ENCODE assay signal across 19 cellular contexts in genomic region chr3:129218742-129219141, GRCh38. TPM values are rescaled to one million over a fixed set of nuclear protein-coding genes. Genes with fewer than 3 reads are reported as not detected.
DNase-seq lines count a peak whose midpoint lies in the region; ATAC-seq and TF ChIP-seq lines count a peak whose summit lies in the region.
"Had no signal": no experiment of that assay in that cellular context is flagged by ENCODE, and none has a peak within 500 bp of the region (broad histone marks: within the 10 kb centered on the region; RNA-seq: fewer than 3 reads in every experiment).

No MANE protein-coding gene starts in this region.

- no peak overlapping the region for H3K27ac Mint-ChIP-seq in GM23338
- peak overlapping the region; percentile 8 for H3K27ac Mint-ChIP-seq in dendritic cell treated with granulocyte-macrophage colony-stimulating factor and Interleukin-4, amounts not matched to agents 40 ng/mL and 50 ng/mL, for 4 days
- H3K27ac Mint-ChIP-seq: B cell; CD4-positive, alpha-beta T cell; H9 had no signal

- ATAC-seq in GM23338 (no peak), Panc1 (no peak)
- ATAC-seq: GM12878, HCT116 had no signal

- H4K20me1 ChIP-seq in GM23338 (replicated peaks; ENCODE audit: insufficient read depth): no peaks in the 10 kb centered on the region
- H4K20me1 ChIP-seq: BLaER1 had no signal

- BruUV-seq in Panc1 (replicated peaks; lab: Mats Ljungman, UMichigan): no TSS peak

- no peaks in the 10 kb centered on the region for H3F3A ChIP-seq in GM23338 (replicated peaks; ENCODE audit: low read depth)

- in situ Hi-C loops in Panc1 (cut with HindIII; ENCODE audit: low pct_unique_long_range_greater_than_20kb, low sequenced_read_pairs): no loop called here

- intact Hi-C loops in Panc1 (cut with micrococcal nuclease; ENCODE audit: unreplicated experiment): no loop called here
- intact Hi-C loops in dendritic cell treated with granulocyte-macrophage colony-stimulating factor and Interleukin-4, amounts not matched to agents 40 ng/mL and 50 ng/mL, for 4 days (cut with micrococcal nuclease): no loop called here

- POLR2A ChIA-PET in Panc1 (lab: Charles Lee): interaction anchor here (0.7 kb wide), 1 partner anchor 12 kb away, joined by 10 read pairs; no protein-coding TSS in a partner anchor
- POLR2A ChIA-PET in HEK293T (lab: Yijun Ruan, JAX): interaction anchor here (1.2 kb wide), 1 partner anchor 35 kb away, joined by 3 read pairs; the partner anchor contains the start of gene CNBP

- H3K27me3 Mint-ChIP-seq in GM23338 (ENCODE audit: insufficient read depth, low read depth, poor library complexity): peaks cover 8% of the 10 kb centered on the region
- no peaks in the 10 kb centered on the region for H3K27me3 Mint-ChIP-seq in dendritic cell treated with granulocyte-macrophage colony-stimulating factor and Interleukin-4, amounts not matched to agents 40 ng/mL and 50 ng/mL, for 4 days
- H3K27me3 Mint-ChIP-seq: B cell; CD4-positive, alpha-beta T cell had no signal

- no peaks in the 10 kb centered on the region for H3K36me3 Mint-ChIP-seq in GM23338 (ENCODE audit: low read depth)
- H3K36me3 Mint-ChIP-seq in dendritic cell treated with granulocyte-macrophage colony-stimulating factor and Interleukin-4, amounts not matched to agents 40 ng/mL and 50 ng/mL, for 4 days (ENCODE audit: low read depth): no peaks in the 10 kb centered on the region
- H3K36me3 Mint-ChIP-seq: CD14-positive monocyte; CD8-positive, alpha-beta memory T cell had no signal

- H3K27ac ChIP-seq in GM23338 (ENCODE audit: low read depth) (no peak overlapping the region), Panc1 (ENCODE audit: low read length) (peak overlapping the region; percentile 51; the same call in 1 of the 2 replicates)
- H3K27ac ChIP-seq: BLaER1, GM23248 had no signal

- no peak overlapping the region for H3K4me2 ChIP-seq in GM23338
- H3K4me2 ChIP-seq: BLaER1 had no signal

- H3K9me3 ChIP-seq in Panc1 (ENCODE audit: control insufficient read depth, insufficient read depth, low read depth, low read length): no peaks in the 10 kb centered on the region
- H3K9me3 ChIP-seq: BLaER1 had no signal

- H2AFZ ChIP-seq in GM23338: peak overlapping the region; percentile 38; the same call in 1 of the 2 replicates
- H2AFZ ChIP-seq: GM23248 had no signal

- H3K27me3 ChIP-seq in GM23338 (ENCODE audit: insufficient read depth) (no peaks in the 10 kb centered on the region), Panc1 (ENCODE audit: control insufficient read depth, insufficient read depth, low read length) (no peaks in the 10 kb centered on the region)
- H3K27me3 ChIP-seq: BLaER1 had no signal

- H3K36me3 ChIP-seq in GM23338 (ENCODE audit: insufficient read depth): no peaks in the 10 kb centered on the region
- H3K36me3 ChIP-seq in Panc1 (ENCODE audit: control insufficient read depth, insufficient read depth, low read length): no peaks in the 10 kb centered on the region
- H3K36me3 ChIP-seq: BLaER1 had no signal

- no peaks in the 10 kb centered on the region for H3K4me1 Mint-ChIP-seq in GM23338
- peaks cover 12% of the 10 kb centered on the region for H3K4me1 Mint-ChIP-seq in dendritic cell treated with granulocyte-macrophage colony-stimulating factor and Interleukin-4, amounts not matched to agents 40 ng/mL and 50 ng/mL, for 4 days (ENCODE audit: low read depth)
- H3K4me1 Mint-ChIP-seq: B cell; CD8-positive, alpha-beta memory T cell; H9 had no signal

- H3K9me2 ChIP-seq in GM23338 (ENCODE audit: insufficient read depth): no peaks in the 10 kb centered on the region

- TF ChIP-seq CTCF in GM23338 (conservative IDR thresholded peaks at IDR 0.05; ENCODE audit: low read depth in 2 of 2) (no peak), Panc1 (IDR thresholded peaks at IDR 0.05) (no peak)

- DNase-seq in GM23338 (ENCODE audit: low spot score) (no peak), Panc1 (ENCODE audit: low read depth, low spot score) (no peak), NK-92 (lab: John Stamatoyannopoulos, UW; ENCODE audit: unreplicated experiment) (no peak), NCI-H1092 treated with DMSO at 0.1 percent for 48 hours (lab: John Stamatoyannopoulos, UW) (no peak), HEK293T (ENCODE audit: extremely low spot score) (no peak)
- DNase-seq: CD4-positive, alpha-beta T cell; CD8-positive, alpha-beta memory T cell; DMS 273 treated with DMSO at 0.1 percent for 48 hours; DMS79; EL; GDM1; GM23248; H9 had no signal

- H3K4me1 ChIP-seq in GM23338 (ENCODE audit: insufficient read depth) (no peaks in the 10 kb centered on the region), Panc1 (ENCODE audit: control insufficient read depth, insufficient read depth, low read length) (peaks cover 12% of the 10 kb centered on the region)
- H3K4me1 ChIP-seq: BLaER1 had no signal

- no peaks in the 10 kb centered on the region for H3K9me3 Mint-ChIP-seq in GM23338
- no peaks in the 10 kb centered on the region for H3K9me3 Mint-ChIP-seq in dendritic cell treated with granulocyte-macrophage colony-stimulating factor and Interleukin-4, amounts not matched to agents 40 ng/mL and 50 ng/mL, for 4 days
- H3K9me3 Mint-ChIP-seq: CD4-positive, alpha-beta T cell; CD8-positive, alpha-beta memory T cell; H9 had no signal

- CTCF ChIA-PET in Panc1 (lab: Charles Lee): no interaction called here
- CTCF ChIA-PET in HEK293T (lab: Yijun Ruan, JAX): interaction anchor here (1.0 kb wide), 1 partner anchor 10 kb away, joined by 3 read pairs; no protein-coding TSS in a partner anchor

- no peaks in the 10 kb centered on the region for H3K79me2 ChIP-seq in GM23338 (replicated peaks; ENCODE audit: insufficient read depth)

- no peak overlapping the region for H3K4me3 Mint-ChIP-seq in GM23338
- H3K4me3 Mint-ChIP-seq in dendritic cell treated with granulocyte-macrophage colony-stimulating factor and Interleukin-4, amounts not matched to agents 40 ng/mL and 50 ng/mL, for 4 days: no peak overlapping the region
- H3K4me3 Mint-ChIP-seq: B cell; CD14-positive monocyte; CD4-positive, alpha-beta T cell; CD8-positive, alpha-beta memory T cell; H9 had no signal

- H3K4me3 ChIP-seq in GM23338 (no peak overlapping the region), Panc1 (ENCODE audit: low read depth in 2 of 2, low read length in 2 of 2) (no peak overlapping the region)
- H3K4me3 ChIP-seq: BLaER1, GM12878, GM23248 had no signal

TF ChIP-seq in GM23338, 12 proteins besides CTCF, POLR2A, EP300 and RAD21 (continues in another document):
- TF ChIP-seq JUNB (IDR thresholded peaks at IDR 0.05; ENCODE audit: unreplicated experiment) (no peak), ZNF114 (CRISPR knock-in tag; IDR thresholded peaks at IDR 0.05) (no peak), ZNF331 (CRISPR knock-in tag; IDR thresholded peaks at IDR 0.05; ENCODE audit: low read depth) (no peak), EZH2phosphoT487 (IDR thresholded peaks at IDR 0.05; ENCODE audit: unreplicated experiment) (no peak)
- TF ChIP-seq, protein P1, sequence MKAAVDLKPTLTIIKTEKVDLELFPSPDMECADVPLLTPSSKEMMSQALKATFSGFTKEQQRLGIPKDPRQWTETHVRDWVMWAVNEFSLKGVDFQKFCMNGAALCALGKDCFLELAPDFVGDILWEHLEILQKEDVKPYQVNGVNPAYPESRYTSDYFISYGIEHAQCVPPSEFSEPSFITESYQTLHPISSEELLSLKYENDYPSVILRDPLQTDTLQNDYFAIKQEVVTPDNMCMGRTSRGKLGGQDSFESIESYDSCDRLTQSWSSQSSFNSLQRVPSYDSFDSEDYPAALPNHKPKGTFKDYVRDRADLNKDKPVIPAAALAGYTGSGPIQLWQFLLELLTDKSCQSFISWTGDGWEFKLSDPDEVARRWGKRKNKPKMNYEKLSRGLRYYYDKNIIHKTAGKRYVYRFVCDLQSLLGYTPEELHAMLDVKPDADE (IDR thresholded peaks at IDR 0.05): no peak

TF ChIP-seq in HEK293T, 16 proteins besides CTCF, POLR2A, EP300 and RAD21:
- TF ChIP-seq SUZ12 (IDR thresholded peaks at IDR 0.05): no peak
- no peak for TF ChIP-seq FOXA1 (IDR thresholded peaks at IDR 0.05)
- no peak for TF ChIP-seq ARNT (IDR thresholded peaks at IDR 0.05)
- TF ChIP-seq NFRKB (IDR thresholded peaks at IDR 0.05): no peak
- no peak for TF ChIP-seq L3MBTL2 (conservative IDR thresholded peaks at IDR 0.05)
- TF ChIP-seq SP1 (IDR thresholded peaks at IDR 0.05): no peak
- TF ChIP-seq LEF1 (IDR thresholded peaks at IDR 0.05; ENCODE audit: borderline replicate concordance): no peak
- no peak for TF ChIP-seq TARDBP (IDR thresholded peaks at IDR 0.05)
- no peak for TF ChIP-seq HDGF (IDR thresholded peaks at IDR 0.05; ENCODE audit: borderline replicate concordance)
- no peak for TF ChIP-seq PKNOX1 (IDR thresholded peaks at IDR 0.05)
- no peak for TF ChIP-seq FOXM1 (IDR thresholded peaks at IDR 0.05; ENCODE audit: borderline replicate concordance)
- TF ChIP-seq ELF4 (IDR thresholded peaks at IDR 0.05): no peak

RNA-seq across cellular contexts. Expression of gene COPG1, which starts 30.7 kb away (rescaled TPM):
- 91.7 and 106 TPM in 2 replicates for total RNA-seq in GM23338 (2014; rRNA removed; shearing (Covaris generic))
- polyA plus RNA-seq in GM23338 (2016; fragmentation: Nextera tagmentation; extraction: Ambion mirVana): 50.0 and 51.5 TPM in 2 replicates
- total RNA-seq in Panc1 (2021; ENCODE audit: unreplicated experiment): 225 TPM
- 216 TPM for polyA plus RNA-seq in Panc1 (2012; ENCODE audit: insufficient read length)

RNA-seq across cellular contexts. Expression of gene CNBP, which starts 35.0 kb away (rescaled TPM):
- 341 and 348 TPM in 2 replicates for total RNA-seq in GM23338 (2014; rRNA removed; shearing (Covaris generic))
- polyA plus RNA-seq in GM23338 (2016; fragmentation: Nextera tagmentation; extraction: Ambion mirVana): 375 and 444 TPM in 2 replicates
- 355 TPM for total RNA-seq in Panc1 (2021; ENCODE audit: unreplicated experiment)
- 390 TPM for polyA plus RNA-seq in Panc1 (2012; ENCODE audit: insufficient read length)

RNA-seq across cellular contexts. Expression of gene ISY1, which starts 57.9 kb away (rescaled TPM):
- total RNA-seq in GM23338 (2014; rRNA removed; shearing (Covaris generic)): 10.0 and 11.3 TPM in 2 replicates
- 20.2 and 23.6 TPM in 2 replicates for polyA plus RNA-seq in GM23338 (2016; fragmentation: Nextera tagmentation; extraction: Ambion mirVana)
- 45.7 TPM for total RNA-seq in Panc1 (2021; ENCODE audit: unreplicated experiment)
- polyA plus RNA-seq in Panc1 (2012; ENCODE audit: insufficient read length): 53.6 TPM

RNA-seq across cellular contexts. Expression of gene HMCES, which starts 59.9 kb away (rescaled TPM):
- 44.5 and 45.6 TPM in 2 replicates for total RNA-seq in GM23338 (2014; rRNA removed; shearing (Covaris generic))
- polyA plus RNA-seq in GM23338 (2016; fragmentation: Nextera tagmentation; extraction: Ambion mirVana): 35.3 and 36.5 TPM in 2 replicates
- 94.6 TPM for total RNA-seq in Panc1 (2021; ENCODE audit: unreplicated experiment)
- polyA plus RNA-seq in Panc1 (2012; ENCODE audit: insufficient read length): 104 TPM
